Comparison of ENCODE assay signal across 12 cellular contexts in genomic region chr7:73971315-73971700, GRCh38.
DNase-seq lines count a peak whose midpoint lies in the region; ATAC-seq and TF ChIP-seq lines count a peak whose summit lies in the region.
"Had no signal": no experiment of that assay in that cellular context is flagged by ENCODE, and none has a peak within 500 bp of the region (broad histone marks: within the 10 kb centered on the region; RNA-seq: fewer than 3 reads in every experiment).

No MANE protein-coding gene starts in this region.

- POLR2A ChIA-PET in HEK293 (lab: Yijun Ruan, JAX): no interaction called here

- H3K27ac ChIP-seq in HEK293 (ENCODE audit: extremely low read depth, low read depth, low read length): no peak overlapping the region

- no peaks in the 10 kb centered on the region for H3K36me3 ChIP-seq in HEK293 (ENCODE audit: control insufficient read depth in 2 of 2, insufficient read depth in 1 of 2, low read length in 2 of 2)
- no peaks in the 10 kb centered on the region for H3K36me3 ChIP-seq in HAP-1 (replicated peaks)

- H3K9me3 ChIP-seq in HEK293 (ENCODE audit: control insufficient read depth, insufficient read depth, low read depth, low read length) (no peaks in the 10 kb centered on the region), HAP-1 (no peaks in the 10 kb centered on the region)

- H3K36me3 Mint-ChIP-seq in stimulated activated memory B cell treated with anti-CD40 and anti-IgM and Interleukin-4, amounts not matched to agents 10 μg/mL and 1 μg/mL and 100 μg/mL, for 72 hours: no peaks in the 10 kb centered on the region
- H3K36me3 Mint-ChIP-seq: CD8-positive, alpha-beta T cell had no signal

- TF ChIP-seq CTCF in HEK293 (tag by site-specific recombination; IDR thresholded peaks at IDR 0.05): no peak

- H3K4me3 Mint-ChIP-seq in stimulated activated memory B cell treated with anti-CD40 and anti-IgM and Interleukin-4, amounts not matched to agents 10 μg/mL and 1 μg/mL and 100 μg/mL, for 72 hours: peak overlapping the region; percentile 39
- H3K4me3 Mint-ChIP-seq: activated CD4-positive, alpha-beta T cell treated with anti-CD3 and anti-CD28 coated beads for 36 hours; CD8-positive, alpha-beta T cell; central memory CD8-positive, alpha-beta T cell had no signal

- CTCF ChIA-PET in HEK293 (lab: Yijun Ruan, JAX): no interaction called here

- in situ Hi-C loops in HAP-1 (cut with MboI; ENCODE audit: low sequenced_read_pairs): no loop called here

- H3K9me3 Mint-ChIP-seq in stimulated activated memory B cell treated with anti-CD40 and anti-IgM and Interleukin-4, amounts not matched to agents 10 μg/mL and 1 μg/mL and 100 μg/mL, for 72 hours: peaks cover 5% of the 10 kb centered on the region
- H3K9me3 Mint-ChIP-seq: CD8-positive, alpha-beta T cell had no signal

- no peak overlapping the region for H3K4me3 ChIP-seq in HEK293 (ENCODE audit: low read depth, low read length)
- no peak overlapping the region for H3K4me3 ChIP-seq in HAP-1

- DNase-seq in NOMO-1 treated with DMSO at 0.1 percent for 48 hours (lab: John Stamatoyannopoulos, UW; ENCODE audit: unreplicated experiment) (peak; percentile 63), AG20443 (ENCODE audit: low spot score) (no peak), HAP-1 (ENCODE audit: low spot score in 2 of 2) (no peak)
- DNase-seq in activated CD4-positive, alpha-beta T cell treated with anti-CD3 and anti-CD28 coated beads for 4 hours: no peak
- no peak for DNase-seq in activated T-cell treated with anti-CD3 and anti-CD28 coated beads, Interleukin-2, amount 50 U/mL, for 48 hours
- DNase-seq: activated CD4-positive, alpha-beta T cell treated with anti-CD3 and anti-CD28 coated beads for 36 hours; SW 1271 had no signal

- ATAC-seq in GM18519 (IDR thresholded peaks at IDR 0.05; ENCODE audit: low FRiP score, unreplicated experiment): peak; percentile 47
- peak; percentile 86 for ATAC-seq in stimulated activated memory B cell treated with anti-CD40 and anti-IgM and Interleukin-4, amounts not matched to agents 10 μg/mL and 1 μg/mL and 100 μg/mL, for 72 hours
- ATAC-seq: activated CD4-positive, alpha-beta T cell treated with anti-CD3 and anti-CD28 coated beads for 36 hours; CD8-positive, alpha-beta T cell had no signal

- no peaks in the 10 kb centered on the region for H3K4me1 ChIP-seq in HEK293 (ENCODE audit: control insufficient read depth, insufficient read depth, low read length)
- H3K4me1 ChIP-seq in HAP-1: no peaks in the 10 kb centered on the region

- peak overlapping the region; percentile 8 for H3K27ac Mint-ChIP-seq in stimulated activated memory B cell treated with anti-CD40 and anti-IgM and Interleukin-4, amounts not matched to agents 10 μg/mL and 1 μg/mL and 100 μg/mL, for 72 hours
- H3K27ac Mint-ChIP-seq: activated CD4-positive, alpha-beta T cell treated with anti-CD3 and anti-CD28 coated beads for 36 hours; CD8-positive, alpha-beta T cell had no signal

- H3K4me1 Mint-ChIP-seq in stimulated activated memory B cell treated with anti-CD40 and anti-IgM and Interleukin-4, amounts not matched to agents 10 μg/mL and 1 μg/mL and 100 μg/mL, for 72 hours: peaks cover 15% of the 10 kb centered on the region
- H3K4me1 Mint-ChIP-seq: activated CD4-positive, alpha-beta T cell treated with anti-CD3 and anti-CD28 coated beads for 36 hours; central memory CD8-positive, alpha-beta T cell had no signal

- no peaks in the 10 kb centered on the region for H3K27me3 ChIP-seq in HAP-1 (ENCODE audit: low read depth)

- H3K27me3 Mint-ChIP-seq in stimulated activated memory B cell treated with anti-CD40 and anti-IgM and Interleukin-4, amounts not matched to agents 10 μg/mL and 1 μg/mL and 100 μg/mL, for 72 hours: peaks cover 23% of the 10 kb centered on the region
- H3K27me3 Mint-ChIP-seq: activated CD4-positive, alpha-beta T cell treated with anti-CD3 and anti-CD28 coated beads for 36 hours had no signal

TF ChIP-seq in HEK293, 187 proteins besides CTCF, POLR2A, EP300 and RAD21:
- TF ChIP-seq KLF10 (tag by site-specific recombination; IDR thresholded peaks at IDR 0.05) (no peak), ZNF596 (tag by site-specific recombination; IDR thresholded peaks at IDR 0.05) (peak; percentile 92), PRDM1 (tag by site-specific recombination; IDR thresholded peaks at IDR 0.05) (peak; percentile 35; the same call in 1 of the 2 replicates), ZNF366 (tag by site-specific recombination; conservative IDR thresholded peaks at IDR 0.05) (0 out of 2 replicates have a peak, but pooled peaks have one; percentile 17), RBAK (tag by site-specific recombination; IDR thresholded peaks at IDR 0.05) (no peak), KLF7 (tag by site-specific recombination; IDR thresholded peaks at IDR 0.05; ENCODE audit: borderline replicate concordance) (no peak)
